Comparison of ENCODE assay signal across 25 cellular contexts in the genomic region with DNA sequence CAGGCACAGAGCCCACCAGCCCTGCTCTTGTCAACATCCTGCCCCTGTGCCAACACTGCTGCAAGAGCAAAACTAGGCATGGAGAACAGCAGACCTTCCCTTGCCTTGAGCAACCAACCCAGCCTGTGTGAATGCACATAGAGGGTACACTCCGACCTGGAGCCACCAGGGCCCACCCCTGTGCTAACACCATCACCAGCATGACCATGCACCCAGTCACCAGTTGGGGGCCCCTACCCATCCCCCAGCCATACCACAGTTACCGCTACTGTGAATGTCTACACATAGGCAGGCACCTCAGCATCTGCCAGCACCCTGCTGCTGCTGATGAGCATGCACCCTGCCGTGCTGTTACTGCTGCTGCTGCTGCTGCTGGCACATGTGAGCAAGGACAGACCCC.
"Had no signal": no experiment of that assay in that cellular context is flagged by ENCODE, and none has a peak within 500 bp of the region (broad histone marks: within the 10 kb centered on the region; RNA-seq: fewer than 3 reads in every experiment).

No MANE protein-coding gene starts in this region.

- H3K4me1 ChIP-seq: left ventricle myocardium inferior, neural progenitor cell, right atrium auricular region, right lobe of liver, tibial nerve, vagina had no signal

- H3K4me2 ChIP-seq: neural progenitor cell, smooth muscle cell had no signal

- H3K9me3 Mint-ChIP-seq: neural progenitor cell, type B pancreatic cell had no signal

- H3K27ac Mint-ChIP-seq: immature natural killer cell; mesothelial cell of epicardium; natural killer cell; nephron progenitor cell; neural progenitor cell; progenitor cell of endocrine pancreas; stimulated activated naive CD8-positive, alpha-beta T cell treated with anti-CD3 and anti-CD28 coated beads, Interleukin-15, amount 100 ng/mL, for 72 hours; type B pancreatic cell had no signal

- H3K36me3 ChIP-seq: left ventricle myocardium inferior, neural progenitor cell, ovary, right atrium auricular region, right lobe of liver, tibial nerve, vagina had no signal

- H2AFZ ChIP-seq: neural progenitor cell had no signal

- H3K9ac ChIP-seq: neural progenitor cell had no signal

- ATAC-seq: natural killer cell; stimulated activated naive CD8-positive, alpha-beta T cell treated with anti-CD3 and anti-CD28 coated beads, Interleukin-15, amount 100 ng/mL, for 72 hours had no signal

- H3K27me3 ChIP-seq: neural progenitor cell, ovary, right atrium auricular region, right lobe of liver, tibial nerve, vagina had no signal

- H3K9me3 ChIP-seq: left ventricle myocardium inferior, ovary, right atrium auricular region, right lobe of liver, tibial nerve, vagina had no signal

- H3K4me3 Mint-ChIP-seq: immature natural killer cell; mesothelial cell of epicardium; naive B cell; natural killer cell; nephron progenitor cell; neural progenitor cell; stimulated activated naive CD8-positive, alpha-beta T cell treated with anti-CD3 and anti-CD28 coated beads, Interleukin-15, amount 100 ng/mL, for 72 hours; type B pancreatic cell had no signal

- H3K36me3 Mint-ChIP-seq: immature natural killer cell, mesothelial cell of epicardium, naive B cell, natural killer cell, type B pancreatic cell had no signal

- H3K27ac ChIP-seq: left ventricle myocardium inferior, neural progenitor cell, ovary, right atrium auricular region, right lobe of liver, tibial nerve, vagina had no signal

- DNase-seq: hypothalamus; immature natural killer cell; kidney; left ventricle myocardium inferior; mesendoderm; naive B cell; natural killer cell; nephron progenitor cell; ovary; right lobe of liver; stimulated activated CD4-positive, alpha-beta T cell treated with anti-CD3 and anti-CD28 coated beads, Interleukin-1b, Interleukin-23, amount 100 ng/mL, for 48 hours; stimulated activated CD4-positive, alpha-beta T cell treated with anti-CD3 and anti-CD28 coated beads, Interleukin-2, amount 100 ng/mL, for 48 hours; stimulated activated CD4-positive, alpha-beta T cell treated with anti-CD3 and anti-CD28 coated beads, Interleukin-4, amount 100 ng/mL, for 4 hours; stimulated activated naive CD4-positive, alpha-beta T cell treated with Interleukin-2 at 50 U/mL for 16 hours; stimulated activated naive CD8-positive, alpha-beta T cell treated with anti-CD3 and anti-CD28 coated beads, Interleukin-15, amount 100 ng/mL, for 72 hours; substantia nigra had no signal

- H3K4me3 ChIP-seq: left ventricle myocardium inferior, lung, neural progenitor cell, ovary, right atrium auricular region, right lobe of liver, smooth muscle cell, tibial nerve, vagina had no signal

- H3K4me1 Mint-ChIP-seq: immature natural killer cell; mesothelial cell of epicardium; naive B cell; natural killer cell; nephron progenitor cell; neural progenitor cell; stimulated activated naive CD8-positive, alpha-beta T cell treated with anti-CD3 and anti-CD28 coated beads, Interleukin-15, amount 100 ng/mL, for 72 hours had no signal
